9 cellular contexts compared by ENCODE assay signal in the genomic region with DNA sequence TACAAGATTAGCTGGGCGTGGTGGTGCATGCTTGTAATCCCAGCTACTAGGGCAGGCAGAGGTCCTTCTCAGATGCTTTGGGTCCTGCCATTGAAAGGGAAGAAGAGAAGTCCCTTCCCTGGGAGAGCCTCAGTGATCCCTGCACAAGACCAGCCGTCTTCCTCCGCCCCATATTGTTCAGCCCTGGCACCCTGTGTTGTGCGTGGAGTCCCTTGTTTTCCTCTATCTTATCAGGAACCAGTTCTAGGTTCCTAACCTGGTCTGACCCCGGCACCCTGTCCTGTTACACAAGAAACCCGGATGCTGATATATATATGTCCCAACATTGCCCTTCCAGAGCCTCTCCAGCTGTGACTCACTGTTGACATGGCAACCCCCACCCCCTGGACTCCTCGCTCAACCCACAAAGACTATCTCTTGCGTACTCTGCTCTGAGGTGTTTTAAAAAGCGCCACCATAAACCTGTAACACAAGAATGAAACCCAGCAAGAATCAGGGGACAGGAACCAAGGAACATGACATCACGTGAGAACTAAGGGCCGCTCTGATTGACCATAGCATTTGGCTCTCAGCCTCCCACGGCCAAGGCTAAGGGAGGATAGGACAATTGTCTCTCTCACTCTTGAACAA. TPM values are rescaled to one million over a fixed set of nuclear protein-coding genes. Genes with fewer than 3 reads are reported as not detected.
DNase-seq lines count a peak whose midpoint lies in the region; ATAC-seq and TF ChIP-seq lines count a peak whose summit lies in the region.
"Had no signal": no experiment of that assay in that cellular context is flagged by ENCODE, and none has a peak within 500 bp of the region (broad histone marks: within the 10 kb centered on the region; RNA-seq: fewer than 3 reads in every experiment).

No MANE protein-coding gene starts in this region.

- H3K36me3 ChIP-seq in muscle layer of duodenum (ENCODE audit: control insufficient read depth in 1 of 2, insufficient read depth in 2 of 2, low read length in 2 of 2) = no peaks in the 10 kb centered on the region
- H3K36me3 ChIP-seq: cardiac muscle cell had no signal

- in situ Hi-C loops in astrocyte of the spinal cord (cut with HindIII; ENCODE audit: low sequenced_read_pairs) = no loop called here

- H3K4me1 ChIP-seq in muscle layer of duodenum (ENCODE audit: control insufficient read depth in 1 of 2, insufficient read depth in 2 of 2, low read length in 2 of 2) = peaks cover 1 to 15% of the 10 kb centered on the region in 2 donors

- H3K4me3 Mint-ChIP-seq in IgD-negative memory B cell = peak overlapping the region; percentile 65 to 90 (median 80)

- no peaks in the 10 kb centered on the region for H3K27me3 ChIP-seq in muscle layer of duodenum (ENCODE audit: low read depth, low read length)

- H3K36me3 Mint-ChIP-seq in IgD-negative memory B cell = peaks cover 9% of the 10 kb centered on the region

- peaks cover 42 to 83% (median 58%) of the 10 kb centered on the region in 3 donors for H3K4me1 Mint-ChIP-seq in IgD-negative memory B cell

- H3K9me3 ChIP-seq in muscle layer of duodenum (ENCODE audit: control insufficient read depth in 1 of 2, low read length in 2 of 2) = no peaks in the 10 kb centered on the region

- TF ChIP-seq CTCF in astrocyte of the spinal cord (IDR thresholded peaks at IDR 0.05; ENCODE audit: low read depth, low read length) = no peak

- peak overlapping the region; percentile 56 to 95 (median 92) for H3K27ac Mint-ChIP-seq in IgD-negative memory B cell

- H3K9me3 Mint-ChIP-seq in IgD-negative memory B cell = no peaks in the 10 kb centered on the region

- peaks cover 1% of the 10 kb centered on the region for H3K27me3 Mint-ChIP-seq in IgD-negative memory B cell

- no peak overlapping the region for H3K4me3 ChIP-seq in astrocyte of the spinal cord (ENCODE audit: low read depth, low read length)
- no peak overlapping the region for H3K4me3 ChIP-seq in muscle layer of duodenum (ENCODE audit: low read depth in 1 of 2, low read length in 2 of 2)
- H3K4me3 ChIP-seq: cardiac muscle cell had no signal

- peak overlapping the region; percentile 26 for H3K27ac ChIP-seq in muscle layer of duodenum (ENCODE audit: low read length)
- H3K27ac ChIP-seq: cardiac muscle cell had no signal

- ATAC-seq in SK-N-SH treated with all-trans-retinoic acid at 6 μM for 48 hours = no peak; the same call in 2 of the 3 replicates

- DNase-seq in Daoy (ENCODE audit: low read depth) (peak; percentile 95), astrocyte of the spinal cord (ENCODE audit: low read depth, low spot score) (peak; percentile 47), Ammon's horn (ENCODE audit: low spot score) (no peak), NCI-H146 treated with DMSO at 0.1 percent for 48 hours (lab: John Stamatoyannopoulos, UW; ENCODE audit: unreplicated experiment) (no peak), T-helper 2 cell (no peak)

TF ChIP-seq in SK-N-SH treated with all-trans-retinoic acid at 6 μM for 48 hours, 23 proteins besides CTCF, POLR2A, EP300 and RAD21:
- TF ChIP-seq, protein P1, sequence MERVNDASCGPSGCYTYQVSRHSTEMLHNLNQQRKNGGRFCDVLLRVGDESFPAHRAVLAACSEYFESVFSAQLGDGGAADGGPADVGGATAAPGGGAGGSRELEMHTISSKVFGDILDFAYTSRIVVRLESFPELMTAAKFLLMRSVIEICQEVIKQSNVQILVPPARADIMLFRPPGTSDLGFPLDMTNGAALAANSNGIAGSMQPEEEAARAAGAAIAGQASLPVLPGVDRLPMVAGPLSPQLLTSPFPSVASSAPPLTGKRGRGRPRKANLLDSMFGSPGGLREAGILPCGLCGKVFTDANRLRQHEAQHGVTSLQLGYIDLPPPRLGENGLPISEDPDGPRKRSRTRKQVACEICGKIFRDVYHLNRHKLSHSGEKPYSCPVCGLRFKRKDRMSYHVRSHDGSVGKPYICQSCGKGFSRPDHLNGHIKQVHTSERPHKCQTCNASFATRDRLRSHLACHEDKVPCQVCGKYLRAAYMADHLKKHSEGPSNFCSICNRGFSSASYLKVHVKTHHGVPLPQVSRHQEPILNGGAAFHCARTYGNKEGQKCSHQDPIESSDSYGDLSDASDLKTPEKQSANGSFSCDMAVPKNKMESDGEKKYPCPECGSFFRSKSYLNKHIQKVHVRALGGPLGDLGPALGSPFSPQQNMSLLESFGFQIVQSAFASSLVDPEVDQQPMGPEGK (CRISPR knock-in tag; IDR thresholded peaks at IDR 0.05; ENCODE audit: borderline replicate concordance) = no peak
- no peak for TF ChIP-seq ZNF565 (CRISPR knock-in tag; conservative IDR thresholded peaks at IDR 0.05; ENCODE audit: low read depth)
- TF ChIP-seq ZNF8 (CRISPR knock-in tag; IDR thresholded peaks at IDR 0.05) = no peak
- TF ChIP-seq ISL1 (CRISPR knock-in tag; IDR thresholded peaks at IDR 0.05) = no peak
- no peak for TF ChIP-seq POU6F1 (CRISPR knock-in tag; IDR thresholded peaks at IDR 0.05; ENCODE audit: borderline replicate concordance, low read depth)
- TF ChIP-seq, protein P2, sequence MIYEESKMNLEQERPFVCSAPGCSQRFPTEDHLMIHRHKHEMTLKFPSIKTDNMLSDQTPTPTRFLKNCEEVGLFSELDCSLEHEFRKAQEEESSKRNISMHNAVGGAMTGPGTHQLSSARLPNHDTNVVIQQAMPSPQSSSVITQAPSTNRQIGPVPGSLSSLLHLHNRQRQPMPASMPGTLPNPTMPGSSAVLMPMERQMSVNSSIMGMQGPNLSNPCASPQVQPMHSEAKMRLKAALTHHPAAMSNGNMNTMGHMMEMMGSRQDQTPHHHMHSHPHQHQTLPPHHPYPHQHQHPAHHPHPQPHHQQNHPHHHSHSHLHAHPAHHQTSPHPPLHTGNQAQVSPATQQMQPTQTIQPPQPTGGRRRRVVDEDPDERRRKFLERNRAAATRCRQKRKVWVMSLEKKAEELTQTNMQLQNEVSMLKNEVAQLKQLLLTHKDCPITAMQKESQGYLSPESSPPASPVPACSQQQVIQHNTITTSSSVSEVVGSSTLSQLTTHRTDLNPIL (CRISPR knock-in tag; IDR thresholded peaks at IDR 0.05; ENCODE audit: low read depth) = no peak
- no peak for TF ChIP-seq RARB (CRISPR knock-in tag; IDR thresholded peaks at IDR 0.05)

RNA-seq across cellular contexts. Expression of gene MX2, which starts 4.8 kb away (rescaled TPM):
- 5.7 and 12.5 TPM in 2 replicates for total RNA-seq in Daoy (2014; rRNA removed; shearing (Covaris generic))
- 36.6 TPM for polyA plus RNA-seq in IgD-negative memory B cell

RNA-seq across cellular contexts. Expression of gene FAM3B, which starts 50.0 kb away (rescaled TPM):
- 0.23 and 2.8 TPM in 2 replicates for total RNA-seq in Daoy (2014; rRNA removed; shearing (Covaris generic))
- polyA plus RNA-seq in IgD-negative memory B cell = not detected
- total RNA-seq: cardiac muscle cell had no signal
- polyA plus RNA-seq: cardiac muscle cell had no signal

RNA-seq across cellular contexts. Expression of gene MX1, which starts 59.4 kb away (rescaled TPM):
- total RNA-seq in Daoy (2014; rRNA removed; shearing (Covaris generic)) = 38.7 and 84.1 TPM in 2 replicates
- polyA plus RNA-seq in IgD-negative memory B cell = 128 TPM
- total RNA-seq: cardiac muscle cell had no signal
- polyA plus RNA-seq: cardiac muscle cell had no signal

Comparison
In these comparisons a context has a peak if more than half of its experiments do, and no peak if none do; other contexts are left out.
1. DNase-seq: peak in Daoy (single experiment) and astrocyte of the spinal cord (single experiment); none in Ammon's horn (single experiment), NCI-H146 treated with DMSO at 0.1 percent for 48 hours (single experiment) and T-helper 2 cell (0 of 5).